Comparison of ENCODE assay signal across 14 cellular contexts in the genomic region with DNA sequence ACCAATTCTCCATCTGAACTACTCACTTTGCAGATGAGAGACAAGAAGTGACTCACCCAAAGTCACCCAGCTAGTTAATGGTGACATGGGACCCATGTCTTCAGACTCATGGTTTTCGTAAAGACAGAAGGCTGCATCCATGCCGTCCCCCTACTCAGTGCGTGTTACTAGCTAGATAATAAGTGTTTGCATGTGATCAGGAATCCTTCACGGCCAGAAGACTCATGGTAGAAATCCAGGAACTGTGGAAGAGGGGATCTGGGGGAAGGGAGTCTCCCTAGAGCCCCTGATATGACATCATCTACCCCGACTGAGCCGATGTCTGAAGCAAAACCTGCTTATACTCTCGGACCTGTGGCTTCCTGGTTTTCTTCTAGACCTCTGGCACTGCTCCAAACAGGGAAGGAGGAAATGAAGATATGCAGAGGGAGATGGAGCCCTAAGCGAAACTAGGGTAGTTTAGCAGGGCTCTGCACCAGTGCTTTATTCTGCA. TPM values are rescaled to one million over a fixed set of nuclear protein-coding genes. Genes with fewer than 3 reads are reported as not detected.
A peak's percentile ranks its signal among the peaks of the same experiment; 100 is the strongest.
DNase-seq lines count a peak whose midpoint lies in the region; ATAC-seq and TF ChIP-seq lines count a peak whose summit lies in the region.
"Had no signal": no experiment of that assay in that cellular context is flagged by ENCODE, and none has a peak within 500 bp of the region (broad histone marks: within the 10 kb centered on the region; RNA-seq: fewer than 3 reads in every experiment).

No MANE protein-coding gene starts in this region.

- WGBS in body of pancreas, 2 donors = 29 to 38% methylated on average over 7 to 8 of the region's 8 CpGs
- WGBS in esophagus muscularis mucosa = 38% methylated on average over 8 of the region's 8 CpGs

- H3K36me3 ChIP-seq in body of pancreas (replicated peaks in 1 of 2; ENCODE audit: insufficient read depth in 1 of 2, low read depth in 2 of 2) (no peaks in the 10 kb centered on the region), esophagus muscularis mucosa (no peaks in the 10 kb centered on the region)
- no peaks in the 10 kb centered on the region for H3K36me3 ChIP-seq in naive thymus-derived CD4-positive, alpha-beta T cell (ENCODE audit: control insufficient read depth in 2 of 3, insufficient read depth in 3 of 3, low read length in 3 of 3)
- H3K36me3 ChIP-seq: thyroid gland had no signal

- no peaks in the 10 kb centered on the region for H3K27me3 ChIP-seq in body of pancreas
- H3K27me3 ChIP-seq in naive thymus-derived CD4-positive, alpha-beta T cell (ENCODE audit: control insufficient read depth in 2 of 2, insufficient read depth in 2 of 2, low read length in 2 of 2) = no peaks in the 10 kb centered on the region
- H3K27me3 ChIP-seq in esophagus muscularis mucosa = peaks cover 0 to 7% (median 0%) of the 10 kb centered on the region in 4 donors
- H3K27me3 ChIP-seq: thyroid gland had no signal

- POLR2A ChIA-PET in naive thymus-derived CD4-positive, alpha-beta T cell (lab: Charles Lee) = no interaction called here

- intact Hi-C loops in body of pancreas (cut with DNase I) = no loop called here
- intact Hi-C loops in naive thymus-derived CD4-positive, alpha-beta T cell (cut with micrococcal nuclease) = no loop called here
- intact Hi-C loops in esophagus muscularis mucosa (cut with DNase I) = loop anchor here (10.0 kb wide), 1 partner anchor 105 kb away; a partner anchor contains a TSS

- CTCF ChIA-PET in naive thymus-derived CD4-positive, alpha-beta T cell (lab: Charles Lee) = no interaction called here

- no peak overlapping the region for H3K27ac ChIP-seq in body of pancreas
- H3K27ac ChIP-seq in naive thymus-derived CD4-positive, alpha-beta T cell (ENCODE audit: low read depth, low read length) = no peak overlapping the region
- no peak overlapping the region for H3K27ac ChIP-seq in esophagus muscularis mucosa (replicated peaks in 1 of 4)
- H3K27ac ChIP-seq: thyroid gland had no signal

- no peak overlapping the region for H3K27ac Mint-ChIP-seq in naive thymus-derived CD4-positive, alpha-beta T cell
- H3K27ac Mint-ChIP-seq: activated naive CD8-positive, alpha-beta T cell treated with anti-CD3 and anti-CD28 coated beads, Interleukin-2, amount 50 U/mL, for 24 hours had no signal

- H3K9me3 ChIP-seq in body of pancreas = no peaks in the 10 kb centered on the region
- no peaks in the 10 kb centered on the region for H3K9me3 ChIP-seq in naive thymus-derived CD4-positive, alpha-beta T cell (ENCODE audit: control insufficient read depth in 2 of 3, low read length in 3 of 3)
- no peaks in the 10 kb centered on the region for H3K9me3 ChIP-seq in esophagus muscularis mucosa
- H3K9me3 ChIP-seq: thyroid gland had no signal

- ATAC-seq in body of pancreas = peak; percentile 55
- ATAC-seq in naive thymus-derived CD4-positive, alpha-beta T cell = peak; percentile 42
- no peak for ATAC-seq in esophagus mucosa
- ATAC-seq in HG03457 (IDR thresholded peaks at IDR 0.05; ENCODE audit: unreplicated experiment) = no peak
- ATAC-seq: activated naive CD8-positive, alpha-beta T cell treated with anti-CD3 and anti-CD28 coated beads, Interleukin-2, amount 50 U/mL, for 24 hours had no signal

- H3K4me1 ChIP-seq in body of pancreas (peaks cover 8% of the 10 kb centered on the region), esophagus muscularis mucosa (no peaks in the 10 kb centered on the region)
- no peaks in the 10 kb centered on the region for H3K4me1 ChIP-seq in naive thymus-derived CD4-positive, alpha-beta T cell (ENCODE audit: control insufficient read depth in 2 of 2, insufficient read depth in 2 of 2, low read length in 2 of 2)
- H3K4me1 ChIP-seq: thyroid gland had no signal

- DNase-seq in NCI-H1417 (lab: John Stamatoyannopoulos, UW) (peak; percentile 49 to 73 (median 57)), NCI-H1417 treated with DMSO at 0.1 percent for 48 hours (lab: John Stamatoyannopoulos, UW) (no peak), NCI-H187 treated with DMSO at 0.1 percent for 48 hours (lab: John Stamatoyannopoulos, UW) (peak; percentile 41), body of pancreas (peak; percentile 23 to 72 (median 46)), esophagus muscularis mucosa (ENCODE audit: extremely low spot score) (no peak)
- DNase-seq in naive thymus-derived CD4-positive, alpha-beta T cell = no peak
- DNase-seq: 8988T; activated CD4-positive, alpha-beta T cell treated with anti-CD3 and anti-CD28 coated beads, Interleukin-2, amount 50 U/mL, for 1 hour; activated naive CD8-positive, alpha-beta T cell treated with anti-CD3 and anti-CD28 coated beads, Interleukin-2, amount 50 U/mL, for 24 hours; IMR-90; thyroid gland had no signal

- TF ChIP-seq EP300 in esophagus muscularis mucosa (IDR thresholded peaks at IDR 0.05) = no peak

- TF ChIP-seq CTCF in body of pancreas (IDR thresholded peaks at IDR 0.05) = no peak
- TF ChIP-seq CTCF in esophagus muscularis mucosa (IDR thresholded peaks at IDR 0.05) = no peak

- no peak overlapping the region for H3K4me3 Mint-ChIP-seq in naive thymus-derived CD4-positive, alpha-beta T cell
- H3K4me3 Mint-ChIP-seq: activated naive CD8-positive, alpha-beta T cell treated with anti-CD3 and anti-CD28 coated beads, Interleukin-2, amount 50 U/mL, for 24 hours had no signal

- no peak for TF ChIP-seq POLR2A in body of pancreas (IDR thresholded peaks at IDR 0.05)
- no peak for TF ChIP-seq POLR2A in esophagus muscularis mucosa (IDR thresholded peaks at IDR 0.05; ENCODE audit: low read depth)

- peaks cover 0 to 11% (median 4%) of the 10 kb centered on the region in 7 donors for H3K4me1 Mint-ChIP-seq in naive thymus-derived CD4-positive, alpha-beta T cell
- H3K4me1 Mint-ChIP-seq: activated naive CD8-positive, alpha-beta T cell treated with anti-CD3 and anti-CD28 coated beads, Interleukin-2, amount 50 U/mL, for 24 hours had no signal

- H3K27me3 Mint-ChIP-seq in naive thymus-derived CD4-positive, alpha-beta T cell = peaks cover 0 to 19% (median 6%) of the 10 kb centered on the region in 5 donors
- H3K27me3 Mint-ChIP-seq: activated naive CD8-positive, alpha-beta T cell treated with anti-CD3 and anti-CD28 coated beads, Interleukin-2, amount 50 U/mL, for 24 hours had no signal

- H3K4me3 ChIP-seq in body of pancreas (no peak overlapping the region), esophagus muscularis mucosa (no peak overlapping the region)
- H3K4me3 ChIP-seq in naive thymus-derived CD4-positive, alpha-beta T cell (ENCODE audit: low read length) = no peak overlapping the region
- H3K4me3 ChIP-seq: thyroid gland had no signal

- H3K36me3 Mint-ChIP-seq in naive thymus-derived CD4-positive, alpha-beta T cell = no peaks in the 10 kb centered on the region

- no peaks in the 10 kb centered on the region for H3K9me3 Mint-ChIP-seq in naive thymus-derived CD4-positive, alpha-beta T cell
- H3K9me3 Mint-ChIP-seq: activated naive CD8-positive, alpha-beta T cell treated with anti-CD3 and anti-CD28 coated beads, Interleukin-2, amount 50 U/mL, for 24 hours had no signal

RNA-seq across cellular contexts. Expression of a gene that starts 3.3 kb away (rescaled TPM):
- total RNA-seq in body of pancreas (not detected), esophagus mucosa (4.2 TPM), esophagus muscularis mucosa (not detected)
- not detected for total RNA-seq in naive thymus-derived CD4-positive, alpha-beta T cell
- polyA plus RNA-seq in naive thymus-derived CD4-positive, alpha-beta T cell = not detected
- total RNA-seq: IMR-90, osteoblast, thyroid gland had no signal
- polyA plus RNA-seq: IMR-90 had no signal

RNA-seq across cellular contexts. Expression of a gene that starts 24.4 kb away (rescaled TPM):
- total RNA-seq in body of pancreas = 10 to 100 TPM in 1 of 2 donors, 1 to 10 TPM in 1; 5.6 to 10.1 TPM
- 10 to 100 TPM; 17.4 to 36.9 (median 22.0) TPM for total RNA-seq in naive thymus-derived CD4-positive, alpha-beta T cell
- 10 to 100 TPM; 19.7 to 29.6 TPM for polyA plus RNA-seq in naive thymus-derived CD4-positive, alpha-beta T cell
- total RNA-seq in esophagus mucosa = 15.6 TPM
- total RNA-seq in esophagus muscularis mucosa = 10 to 100 TPM; 12.0 to 18.1 (median 16.3) TPM

RNA-seq across cellular contexts. Expression of a gene that starts 24.5 kb away (rescaled TPM):
- 10 to 100 TPM; 21.3 to 27.0 TPM for total RNA-seq in body of pancreas
- total RNA-seq in naive thymus-derived CD4-positive, alpha-beta T cell = 10 to 100 TPM; 21.7 to 40.3 (median 34.4) TPM
- polyA plus RNA-seq in naive thymus-derived CD4-positive, alpha-beta T cell = 100 to 1,000 TPM; 180 to 185 TPM
- 15.3 TPM for total RNA-seq in esophagus mucosa
- total RNA-seq in esophagus muscularis mucosa = 10 to 100 TPM; 41.5 to 77.2 (median 48.5) TPM

RNA-seq across cellular contexts. Expression of a gene that starts 40.2 kb away (rescaled TPM):
- total RNA-seq in body of pancreas = 1 to 10 TPM; 1.0 to 2.3 TPM
- total RNA-seq in naive thymus-derived CD4-positive, alpha-beta T cell = 1 to 10 TPM in 4 of 5 experiments, under 1 TPM in 1; 0.27 to 1.7 (median 1.0) TPM
- under 1 TPM; 0.48 to 0.49 TPM for polyA plus RNA-seq in naive thymus-derived CD4-positive, alpha-beta T cell
- total RNA-seq in esophagus mucosa = 3.7 TPM
- total RNA-seq in esophagus muscularis mucosa = 1 to 10 TPM; 1.3 to 2.8 (median 2.1) TPM

RNA-seq across cellular contexts. Expression of a gene that starts 49.5 kb away (rescaled TPM):
- total RNA-seq in body of pancreas (10 to 100 TPM; 27.0 to 47.0 TPM), esophagus mucosa (37.6 TPM), esophagus muscularis mucosa (under 1 TPM; 0.52 to 0.99 (median 0.70) TPM)
- total RNA-seq in naive thymus-derived CD4-positive, alpha-beta T cell = 1 to 10 TPM in 2 of 5 experiments, under 1 TPM in 1, not detected in 2; 0.13 to 9.6 (median 1.2) TPM
- under 1 TPM; 0.13 to 0.48 TPM for polyA plus RNA-seq in naive thymus-derived CD4-positive, alpha-beta T cell
- total RNA-seq: IMR-90, osteoblast had no signal
- polyA plus RNA-seq: IMR-90 had no signal

Comparison
In these comparisons a context has a peak if more than half of its experiments do, and no peak if none do; other contexts are left out.
1. DNase-seq: peak in NCI-H1417 (3 of 3), NCI-H187 treated with DMSO at 0.1 percent for 48 hours (single experiment) and body of pancreas (4 of 4); none in NCI-H1417 treated with DMSO at 0.1 percent for 48 hours (single experiment), naive thymus-derived CD4-positive, alpha-beta T cell (0 of 9) and esophagus muscularis mucosa (single experiment).
2. ATAC-seq: peak in body of pancreas (single experiment) and naive thymus-derived CD4-positive, alpha-beta T cell (single experiment); none in esophagus mucosa (single experiment) and HG03457 (single experiment).